In genomic region chr6:140636698-140637402, GRCh38 we compare ENCODE assay signal across 9 cellular contexts.
DNase-seq lines count a peak whose midpoint lies in the region; ATAC-seq and TF ChIP-seq lines count a peak whose summit lies in the region.
"Had no signal": no experiment of that assay in that cellular context is flagged by ENCODE, and none has a peak within 500 bp of the region (broad histone marks: within the 10 kb centered on the region; RNA-seq: fewer than 3 reads in every experiment).

No MANE protein-coding gene starts in this region.

- DNase-seq in neuronal stem cell (ENCODE audit: low spot score): no peak
- no peak for DNase-seq in GM10266 (ENCODE audit: extremely low spot score)
- no peak for DNase-seq in upper lobe of right lung
- DNase-seq in UCSD-AML1 (lab: John Stamatoyannopoulos, UW; ENCODE audit: unreplicated experiment): no peak
- DNase-seq: NCI-H1048; stimulated activated CD4-positive, alpha-beta T cell treated with anti-CD3 and anti-CD28 coated beads, Interleukin-2, amount 100 ng/mL, for 24 hours had no signal

- H3K4me2 ChIP-seq in neuronal stem cell (ENCODE audit: insufficient read depth, low read length, poor library complexity, severe bottlenecking): no peak overlapping the region

- H3K9ac ChIP-seq in neuronal stem cell (ENCODE audit: low read depth, low read length, poor library complexity): no peak overlapping the region

- H3K14ac ChIP-seq in neuronal stem cell (ENCODE audit: low read length): no peak overlapping the region

- no peaks in the 10 kb centered on the region for H3K27me3 ChIP-seq in neuronal stem cell (ENCODE audit: control insufficient read depth in 3 of 3, insufficient read depth in 3 of 3, low read depth in 1 of 3, low read length in 3 of 3)
- H3K27me3 ChIP-seq in upper lobe of right lung: no peaks in the 10 kb centered on the region

- H3K36me3 ChIP-seq in neuronal stem cell (replicated peaks in 1 of 2; ENCODE audit: control insufficient read depth in 2 of 2, insufficient read depth in 2 of 2, low read length in 2 of 2): no peaks in the 10 kb centered on the region
- H3K36me3 ChIP-seq in upper lobe of right lung: no peaks in the 10 kb centered on the region

- intact Hi-C loops in upper lobe of right lung (cut with DNase I): no loop called here

- no peak overlapping the region for H3K23ac ChIP-seq in neuronal stem cell (ENCODE audit: low read depth, low read length, poor library complexity)

- H4K91ac ChIP-seq in neuronal stem cell (ENCODE audit: low read depth, low read length, poor library complexity): no peak overlapping the region

- ATAC-seq in GM19328 (IDR thresholded peaks at IDR 0.05; ENCODE audit: unreplicated experiment) (peak; percentile 36), HG03432 (IDR thresholded peaks at IDR 0.05; ENCODE audit: unreplicated experiment) (peak; percentile 41), SK-N-SH treated with all-trans-retinoic acid at 6 μM for 48 hours (peak; percentile 69), upper lobe of right lung (no peak)

- no peak overlapping the region for H2BK120ac ChIP-seq in neuronal stem cell (ENCODE audit: low read depth, low read length)

- no peaks in the 10 kb centered on the region for H3K9me3 ChIP-seq in neuronal stem cell (replicated peaks in 1 of 2; ENCODE audit: control insufficient read depth in 2 of 2, insufficient read depth in 1 of 2, low read depth in 1 of 2, low read length in 2 of 2)
- H3K9me3 ChIP-seq in upper lobe of right lung: no peaks in the 10 kb centered on the region

- H2BK15ac ChIP-seq in neuronal stem cell (ENCODE audit: low read length): no peak overlapping the region

- TF ChIP-seq CTCF in GM10266 (IDR thresholded peaks at IDR 0.05; ENCODE audit: control insufficient read depth, insufficient read depth, low read depth, missing control alignments) (no peak), upper lobe of right lung (IDR thresholded peaks at IDR 0.05) (no peak)

- H3K4me3 ChIP-seq in neuronal stem cell (ENCODE audit: low read length in 2 of 2): no peak overlapping the region
- no peak overlapping the region for H3K4me3 ChIP-seq in upper lobe of right lung

- H2BK12ac ChIP-seq in neuronal stem cell (ENCODE audit: low read length): no peak overlapping the region

- H2AK5ac ChIP-seq in neuronal stem cell (ENCODE audit: low read depth, low read length): no peak overlapping the region

- peak overlapping the region; percentile 36 for H2AFZ ChIP-seq in neuronal stem cell (ENCODE audit: low read length)

- H3K79me1 ChIP-seq in neuronal stem cell (ENCODE audit: low read depth, low read length): no peaks in the 10 kb centered on the region

- H3K27ac ChIP-seq in neuronal stem cell (replicated peaks; ENCODE audit: low read length): no peak overlapping the region
- no peak overlapping the region for H3K27ac ChIP-seq in upper lobe of right lung

- no peak overlapping the region for H2BK5ac ChIP-seq in neuronal stem cell (ENCODE audit: low read length)

- no CpG with 5 or more reads among the region's 4 CpGs for WGBS in neuronal stem cell (ENCODE audit: extremely low coverage in 2 of 2, insufficient read length in 2 of 2, insufficient replicate concordance in 1 of 2), 2 donors

- H4K8ac ChIP-seq in neuronal stem cell (ENCODE audit: low read depth, low read length): no peak overlapping the region

- H3K4me1 ChIP-seq in neuronal stem cell (ENCODE audit: control insufficient read depth in 2 of 2, insufficient read depth in 1 of 2, low read depth in 1 of 2, low read length in 2 of 2) (peaks cover 0 to 1% of the 10 kb centered on the region in 2 donors), upper lobe of right lung (no peaks in the 10 kb centered on the region)

- H3K18ac ChIP-seq in neuronal stem cell (ENCODE audit: low read length): no peak overlapping the region

- no peak overlapping the region for H3K4ac ChIP-seq in neuronal stem cell (ENCODE audit: low read length)

TF ChIP-seq in SK-N-SH treated with all-trans-retinoic acid at 6 μM for 48 hours, 23 proteins besides CTCF, POLR2A, EP300 and RAD21 (continues in another document):
- TF ChIP-seq CREB5 (CRISPR knock-in tag; IDR thresholded peaks at IDR 0.05; ENCODE audit: low read depth) (no peak), BACH2 (CRISPR knock-in tag; IDR thresholded peaks at IDR 0.05; ENCODE audit: borderline replicate concordance) (no peak), RARB (CRISPR knock-in tag; IDR thresholded peaks at IDR 0.05) (no peak), ARNTL (CRISPR knock-in tag; IDR thresholded peaks at IDR 0.05; ENCODE audit: borderline replicate concordance, low read depth) (no peak), CSRNP3 (CRISPR knock-in tag; IDR thresholded peaks at IDR 0.05) (no peak), TOX (CRISPR knock-in tag; IDR thresholded peaks at IDR 0.05; ENCODE audit: borderline replicate concordance) (no peak), ZC3H10 (CRISPR knock-in tag; IDR thresholded peaks at IDR 0.05) (no peak), ESRRG (CRISPR knock-in tag; IDR thresholded peaks at IDR 0.05) (no peak), ZNF565 (CRISPR knock-in tag; conservative IDR thresholded peaks at IDR 0.05; ENCODE audit: low read depth) (no peak), ZNF8 (CRISPR knock-in tag; IDR thresholded peaks at IDR 0.05) (no peak), TSHZ2 (CRISPR knock-in tag; IDR thresholded peaks at IDR 0.05) (no peak), ISL1 (CRISPR knock-in tag; IDR thresholded peaks at IDR 0.05) (no peak), TCF4 (CRISPR knock-in tag; IDR thresholded peaks at IDR 0.05; ENCODE audit: borderline replicate concordance) (no peak), OSR1 (CRISPR knock-in tag; IDR thresholded peaks at IDR 0.05) (no peak)
- TF ChIP-seq, protein P1, sequence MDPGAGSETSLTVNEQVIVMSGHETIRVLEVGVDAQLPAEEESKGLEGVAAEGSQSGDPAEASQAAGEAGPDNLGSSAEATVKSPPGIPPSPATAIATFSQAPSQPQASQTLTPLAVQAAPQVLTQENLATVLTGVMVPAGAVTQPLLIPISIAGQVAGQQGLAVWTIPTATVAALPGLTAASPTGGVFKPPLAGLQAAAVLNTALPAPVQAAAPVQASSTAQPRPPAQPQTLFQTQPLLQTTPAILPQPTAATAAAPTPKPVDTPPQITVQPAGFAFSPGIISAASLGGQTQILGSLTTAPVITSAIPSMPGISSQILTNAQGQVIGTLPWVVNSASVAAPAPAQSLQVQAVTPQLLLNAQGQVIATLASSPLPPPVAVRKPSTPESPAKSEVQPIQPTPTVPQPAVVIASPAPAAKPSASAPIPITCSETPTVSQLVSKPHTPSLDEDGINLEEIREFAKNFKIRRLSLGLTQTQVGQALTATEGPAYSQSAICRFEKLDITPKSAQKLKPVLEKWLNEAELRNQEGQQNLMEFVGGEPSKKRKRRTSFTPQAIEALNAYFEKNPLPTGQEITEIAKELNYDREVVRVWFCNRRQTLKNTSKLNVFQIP (CRISPR knock-in tag; IDR thresholded peaks at IDR 0.05; ENCODE audit: borderline replicate concordance, low read depth): no peak
